22 cellular contexts compared by ENCODE assay signal in genomic region chr12:116199160-116199559, GRCh38.
"Had no signal": no experiment of that assay in that cellular context is flagged by ENCODE, and none has a peak within 500 bp of the region (broad histone marks: within the 10 kb centered on the region; RNA-seq: fewer than 3 reads in every experiment).

No MANE protein-coding gene starts in this region.

- H3K27me3 ChIP-seq: adrenal gland, breast epithelium, hepatocyte, pancreas, tibial artery had no signal

- H3K27ac Mint-ChIP-seq: activated CD4-positive, alpha-beta T cell treated with anti-CD3 and anti-CD28 coated beads, Interleukin-2, amount 10 ng/mL, durations not matched to agents 7 days and 5 days; activated CD8-positive, alpha-beta memory T cell treated with anti-CD3 and anti-CD28 coated beads, Interleukin-2, amount 10 ng/mL, durations not matched to agents 7 days and 5 days; activated CD8-positive, alpha-beta T cell treated with anti-CD3 and anti-CD28 coated beads for 36 hours; activated naive CD4-positive, alpha-beta T cell treated with anti-CD3 and anti-CD28 coated beads, Interleukin-2, amount 50 U/mL, for 72 hours; stimulated activated naive CD8-positive, alpha-beta T cell treated with anti-CD3 and anti-CD28 coated beads, Interleukin-15, amount 100 ng/mL, for 72 hours; T-helper 2 cell treated with Interferon-gamma antibody and Interleukin-4, amounts not matched to agents 5 μg/mL and 100 μg/mL, for 36 hours had no signal

- H3K9me3 ChIP-seq: adrenal gland, breast epithelium, pancreas, tibial artery had no signal

- H3K4me2 ChIP-seq: hepatocyte had no signal

- H3K27me3 Mint-ChIP-seq: activated CD4-positive, alpha-beta T cell treated with anti-CD3 and anti-CD28 coated beads, Interleukin-2, amount 10 ng/mL, durations not matched to agents 7 days and 5 days; activated CD8-positive, alpha-beta memory T cell treated with anti-CD3 and anti-CD28 coated beads, Interleukin-2, amount 10 ng/mL, durations not matched to agents 7 days and 5 days; activated CD8-positive, alpha-beta T cell treated with anti-CD3 and anti-CD28 coated beads for 36 hours; natural killer cell treated with Interleukin-12 subunit alpha and Interleukin-12 subunit beta and Interleukin-15 and Interleukin-18, amount 100 ng/mL, for 72 hours; stimulated activated naive CD8-positive, alpha-beta T cell treated with anti-CD3 and anti-CD28 coated beads, Interleukin-15, amount 100 ng/mL, for 72 hours had no signal

- H3K4me3 Mint-ChIP-seq: activated CD4-positive, alpha-beta T cell treated with anti-CD3 and anti-CD28 coated beads, Interleukin-2, amount 10 ng/mL, durations not matched to agents 7 days and 5 days; activated CD8-positive, alpha-beta memory T cell treated with anti-CD3 and anti-CD28 coated beads, Interleukin-2, amount 10 ng/mL, durations not matched to agents 7 days and 5 days; activated CD8-positive, alpha-beta T cell treated with anti-CD3 and anti-CD28 coated beads for 36 hours; natural killer cell treated with Interleukin-12 subunit alpha and Interleukin-12 subunit beta and Interleukin-15 and Interleukin-18, amount 100 ng/mL, for 72 hours; stimulated activated naive CD8-positive, alpha-beta T cell treated with anti-CD3 and anti-CD28 coated beads, Interleukin-15, amount 100 ng/mL, for 72 hours; T-helper 2 cell treated with Interferon-gamma antibody and Interleukin-4, amounts not matched to agents 5 μg/mL and 100 μg/mL, for 36 hours had no signal

- H3K27ac ChIP-seq: adrenal gland, breast epithelium, hepatocyte, pancreas, tibial artery, VCaP had no signal

- ATAC-seq: activated CD8-positive, alpha-beta memory T cell treated with anti-CD3 and anti-CD28 coated beads, Interleukin-2, amount 10 ng/mL, durations not matched to agents 7 days and 5 days; activated CD8-positive, alpha-beta T cell treated with anti-CD3 and anti-CD28 coated beads for 36 hours; activated naive CD4-positive, alpha-beta T cell treated with anti-CD3 and anti-CD28 coated beads, Interleukin-2, amount 50 U/mL, for 72 hours; left ventricle myocardium superior; natural killer cell treated with Interleukin-12 subunit alpha and Interleukin-12 subunit beta and Interleukin-15 and Interleukin-18, amount 100 ng/mL, for 72 hours; pancreas; right cardiac atrium; stimulated activated naive CD8-positive, alpha-beta T cell treated with anti-CD3 and anti-CD28 coated beads, Interleukin-15, amount 100 ng/mL, for 72 hours had no signal

- H3K36me3 Mint-ChIP-seq: activated naive CD4-positive, alpha-beta T cell treated with anti-CD3 and anti-CD28 coated beads, Interleukin-2, amount 50 U/mL, for 72 hours; natural killer cell treated with Interleukin-12 subunit alpha and Interleukin-12 subunit beta and Interleukin-15 and Interleukin-18, amount 100 ng/mL, for 72 hours had no signal

- H2AFZ ChIP-seq: hepatocyte had no signal

- DNase-seq: activated CD4-positive, alpha-beta T cell treated with anti-CD3 and anti-CD28 coated beads, Interleukin-2, amount 10 ng/mL, durations not matched to agents 7 days and 5 days; activated CD4-positive, CD25-positive, alpha-beta regulatory T cell treated with anti-CD3 and anti-CD28 coated beads, Interleukin-2, amount 50 U/mL, for 72 hours; activated CD8-positive, alpha-beta memory T cell treated with anti-CD3 and anti-CD28 coated beads, Interleukin-2, amount 10 ng/mL, durations not matched to agents 7 days and 5 days; activated CD8-positive, alpha-beta T cell treated with anti-CD3 and anti-CD28 coated beads for 36 hours; activated gamma-delta T cell treated with Interleukin-2 at 50 U/mL for 16 hours; activated T-cell treated with anti-CD3 and anti-CD28 coated beads for 4 hours; adrenal gland; cerebellar nuclear complex; cortex of kidney; glutamatergic neuron; left ventricle myocardium superior; pancreas; right cardiac atrium; stimulated activated CD4-positive, alpha-beta T cell treated with anti-CD3 and anti-CD28 coated beads, Interleukin-1b, Interleukin-23, amount 100 ng/mL, for 48 hours; stimulated activated naive CD8-positive, alpha-beta T cell treated with anti-CD3 and anti-CD28 coated beads, Interleukin-15, amount 100 ng/mL, for 72 hours; tibial artery had no signal

- H3K36me3 ChIP-seq: adrenal gland, breast epithelium, pancreas, tibial artery had no signal

- H3K4me3 ChIP-seq: adrenal gland, breast epithelium, hepatocyte, pancreas, tibial artery had no signal

- H3K9me3 Mint-ChIP-seq: activated CD4-positive, alpha-beta T cell treated with anti-CD3 and anti-CD28 coated beads, Interleukin-2, amount 10 ng/mL, durations not matched to agents 7 days and 5 days; activated CD8-positive, alpha-beta T cell treated with anti-CD3 and anti-CD28 coated beads for 36 hours; activated naive CD4-positive, alpha-beta T cell treated with anti-CD3 and anti-CD28 coated beads, Interleukin-2, amount 50 U/mL, for 72 hours; natural killer cell treated with Interleukin-12 subunit alpha and Interleukin-12 subunit beta and Interleukin-15 and Interleukin-18, amount 100 ng/mL, for 72 hours; stimulated activated naive CD8-positive, alpha-beta T cell treated with anti-CD3 and anti-CD28 coated beads, Interleukin-15, amount 100 ng/mL, for 72 hours; T-helper 2 cell treated with Interferon-gamma antibody and Interleukin-4, amounts not matched to agents 5 μg/mL and 100 μg/mL, for 36 hours had no signal
